In the genomic region with DNA sequence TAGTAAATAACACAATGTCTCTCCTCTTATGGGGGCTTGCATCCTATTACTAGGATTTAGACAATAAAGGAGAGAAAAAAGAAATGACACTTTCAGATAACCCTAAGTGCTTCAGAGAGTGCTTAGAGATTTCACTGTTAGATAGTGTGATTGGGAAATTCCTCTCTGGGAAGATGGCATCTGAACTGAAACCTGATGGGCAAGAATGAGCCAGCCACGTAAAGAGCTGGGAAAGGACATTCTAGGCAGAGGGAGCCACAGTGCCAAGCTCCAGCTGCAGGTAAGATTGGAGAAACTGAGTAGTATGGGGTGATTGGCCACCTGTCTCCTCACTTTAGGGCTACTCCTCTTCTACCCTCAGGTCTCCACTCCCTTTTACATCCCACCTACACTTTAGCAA, we compare ENCODE assay signal across 9 cellular contexts.
"Had no signal": no experiment of that assay in that cellular context is flagged by ENCODE, and none has a peak within 500 bp of the region (broad histone marks: within the 10 kb centered on the region; RNA-seq: fewer than 3 reads in every experiment).

No MANE protein-coding gene starts in this region.

- H2AFZ ChIP-seq: GM23248 had no signal

- ATAC-seq: HCT116, K562 had no signal

- H3K27ac ChIP-seq: GM23248, HL-60 had no signal

- H3K9ac ChIP-seq: GM23248 had no signal

- H3K9me3 Mint-ChIP-seq: HFFc6 had no signal

- DNase-seq: GM23248, GOT3, H7, HFFc6, IMR-90 had no signal

- H3K4me3 ChIP-seq: GM23248, HAP-1, K562 had no signal

- H3K9me3 ChIP-seq: HAP-1 had no signal

- H3K4me1 ChIP-seq: HAP-1 had no signal

- H3K4me3 Mint-ChIP-seq: HFFc6 had no signal

- H3K27ac Mint-ChIP-seq: HFFc6 had no signal

- FAIRE-seq: K562 had no signal
